Comparison of ENCODE assay signal across 8 cellular contexts in genomic region chrX:19990519-19991349, GRCh38. TPM values are rescaled to one million over a fixed set of nuclear protein-coding genes. Genes with fewer than 3 reads are reported as not detected.
DNase-seq lines count a peak whose midpoint lies in the region; ATAC-seq and TF ChIP-seq lines count a peak whose summit lies in the region.

TSS of gene BCLAF3 (minus strand) at chrX:19991061. CDS start at chrX:19970264, 20,797 bp downstream.

- H3K79me2 ChIP-seq in OCI-LY1 (ENCODE audit: insufficient read depth, low read length): peaks cover 1% of the 10 kb centered on the region; the same call in 1 of the 2 replicates

- peak within 1 kb of the TSS; percentile 99; the same call in 1 of the 2 replicates for H2AFZ ChIP-seq in OCI-LY1 (ENCODE audit: low read length)

- WGBS in HUES64: under 1% methylated on average over 69 of the region's 107 CpGs
- 0 to 18% methylated on average over 62 to 84 of the region's 107 CpGs for WGBS in esophagus, 2 donors

- DNase-seq in DMS114 treated with DMSO at 0.1 percent for 48 hours (lab: John Stamatoyannopoulos, UW; ENCODE audit: unreplicated experiment) (peak; percentile 77), activated T-cell treated with anti-CD3 and anti-CD28 coated beads for 48 hours (ENCODE audit: low read depth) (peak; percentile 88)
- DNase-seq in stimulated activated CD8-positive, alpha-beta memory T cell treated with anti-CD3 and anti-CD28 coated beads, Interleukin-7, amount 100 ng/mL, for 24 hours (ENCODE audit: low read depth): peak; percentile 64

- H3K4me3 ChIP-seq in HUES64 (ENCODE audit: low read length) (peak within 1 kb of the TSS; percentile 78), OCI-LY1 (ENCODE audit: low read depth, low read length, poor library complexity, severe bottlenecking) (peak within 1 kb of the TSS; percentile 89), esophagus (ENCODE audit: low read depth in 1 of 2, low read length in 2 of 2) (peak within 1 kb of the TSS; percentile 51 to 85), muscle layer of duodenum (ENCODE audit: low read depth in 1 of 2, low read length in 2 of 2) (peak within 1 kb of the TSS; percentile 66 to 75)

- no peaks in the 10 kb centered on the region for H3F3A ChIP-seq in OCI-LY1 (ENCODE audit: insufficient read depth, low read length)

- TF ChIP-seq CTCF in OCI-LY1 (IDR thresholded peaks at IDR 0.05; ENCODE audit: low read length): peak; percentile 68

- H3K9me3 ChIP-seq in HUES64 (ENCODE audit: insufficient read depth, low read depth, low read length) (no peaks in the 10 kb centered on the region), OCI-LY1 (ENCODE audit: low read length) (no peaks in the 10 kb centered on the region), esophagus (ENCODE audit: control insufficient read depth in 2 of 2, insufficient read depth in 1 of 2, low read depth in 1 of 2, low read length in 1 of 2) (no peaks in the 10 kb centered on the region), muscle layer of duodenum (ENCODE audit: control insufficient read depth in 1 of 2, low read length in 2 of 2) (no peaks in the 10 kb centered on the region)

- peak within 1 kb of the TSS; percentile 85 for H3K4me2 ChIP-seq in OCI-LY1 (ENCODE audit: low read length)

- peak; percentile 96 for ATAC-seq in GM21515 (IDR thresholded peaks at IDR 0.05; ENCODE audit: unreplicated experiment)

- no peak within 1 kb of the TSS for H3K27ac ChIP-seq in HUES64 (ENCODE audit: low read depth, low read length)
- H3K27ac ChIP-seq in OCI-LY1 (ENCODE audit: low read depth, low read length, poor library complexity, severe bottlenecking): no peak within 1 kb of the TSS
- H3K27ac ChIP-seq in esophagus (ENCODE audit: low read depth in 2 of 2, low read length in 1 of 2): peak within 1 kb of the TSS; percentile 74 to 94
- peak within 1 kb of the TSS; percentile 31 for H3K27ac ChIP-seq in muscle layer of duodenum (ENCODE audit: low read length)

- no peaks in the 10 kb centered on the region for H4K20me1 ChIP-seq in OCI-LY1 (ENCODE audit: insufficient read depth, low read length)

- no peaks in the 10 kb centered on the region for H3K9me2 ChIP-seq in OCI-LY1 (ENCODE audit: low read depth, low read length)

- H3K36me3 ChIP-seq in HUES64 (ENCODE audit: insufficient read depth, low read length) (no peaks in the 10 kb centered on the region), OCI-LY1 (ENCODE audit: insufficient read depth, low read length) (no peaks in the 10 kb centered on the region), esophagus (ENCODE audit: control insufficient read depth in 2 of 2, insufficient read depth in 2 of 2, low read length in 1 of 2) (no peaks in the 10 kb centered on the region), muscle layer of duodenum (ENCODE audit: control insufficient read depth in 1 of 2, insufficient read depth in 2 of 2, low read length in 2 of 2) (no peaks in the 10 kb centered on the region)

- H3K9ac ChIP-seq in HUES64 (ENCODE audit: low read depth, low read length): peak within 1 kb of the TSS; percentile 47
- H3K9ac ChIP-seq in OCI-LY1 (ENCODE audit: low read length): peak within 1 kb of the TSS; percentile 66

- H3K4me1 ChIP-seq in HUES64 (ENCODE audit: insufficient read depth, low read length): no peaks in the 10 kb centered on the region
- H3K4me1 ChIP-seq in OCI-LY1 (ENCODE audit: insufficient read depth, low read length, severe bottlenecking): peaks cover 19% of the 10 kb centered on the region
- H3K4me1 ChIP-seq in esophagus (ENCODE audit: control insufficient read depth in 2 of 2, insufficient read depth in 2 of 2, low read length in 1 of 2): no peaks in the 10 kb centered on the region
- H3K4me1 ChIP-seq in muscle layer of duodenum (ENCODE audit: control insufficient read depth in 1 of 2, insufficient read depth in 2 of 2, low read length in 2 of 2): no peaks in the 10 kb centered on the region

- H3K27me3 ChIP-seq in HUES64 (ENCODE audit: insufficient read depth, low read length) (no peaks in the 10 kb centered on the region), OCI-LY1 (ENCODE audit: insufficient read depth, low read length) (no peaks in the 10 kb centered on the region), esophagus (ENCODE audit: control insufficient read depth in 1 of 2, insufficient read depth in 2 of 2, low read length in 2 of 2) (no peaks in the 10 kb centered on the region), muscle layer of duodenum (ENCODE audit: low read depth, low read length) (no peaks in the 10 kb centered on the region)

RNA-seq across cellular contexts. Expression of gene BCLAF3, which starts in this region (rescaled TPM):
- 4.1 TPM for polyA plus RNA-seq in HUES64 (2013, experiment 1 of 2)
- polyA plus RNA-seq in HUES64 (2013, experiment 2 of 2): 4.1 TPM
- polyA plus RNA-seq in esophagus: 1 to 10 TPM; 1.7 to 3.0 TPM

Comparison
In these comparisons a context has a peak if more than half of its experiments do, and no peak if none do; other contexts are left out.
1. H3K27ac ChIP-seq: peak in esophagus (2 of 2) and muscle layer of duodenum (single experiment); none in HUES64 (single experiment) and OCI-LY1 (single experiment).
2. Peak in every context shown above with its lines, with median percentiles within 50 percentile points of each other: DNase-seq and H3K4me3 ChIP-seq.